Comparison of ENCODE assay signal across 9 cellular contexts in genomic region chr19:49017041-49017665, GRCh38. TPM values are rescaled to one million over a fixed set of nuclear protein-coding genes. Genes with fewer than 3 reads are reported as not detected.
DNase-seq lines count a peak whose midpoint lies in the region; ATAC-seq, FAIRE-seq and TF ChIP-seq lines count a peak whose summit lies in the region.
"Had no signal": no experiment of that assay in that cellular context is flagged by ENCODE, and none has a peak within 500 bp of the region (broad histone marks: within the 10 kb centered on the region; RNA-seq: fewer than 3 reads in every experiment).

LHB (minus strand) TSS chr19:49017091; CDS start chr19:49017081, 10 bp downstream.

- peak within 1 kb of the TSS; percentile 52 for H4K8ac ChIP-seq in mesenchymal stem cell (ENCODE audit: low read length)

- H3K4ac ChIP-seq in mesenchymal stem cell (ENCODE audit: low read depth in 1 of 2, low read length in 2 of 2), result no peak within 1 kb of the TSS

- no peak within 1 kb of the TSS for H3K14ac ChIP-seq in mesenchymal stem cell (ENCODE audit: low read length in 2 of 2)

- H3K9ac ChIP-seq in K562 (ENCODE audit: insufficient read depth in 1 of 2, low read depth in 2 of 2, low read length in 2 of 2) (peak within 1 kb of the TSS; percentile 30 to 88), mesenchymal stem cell (ENCODE audit: low read length) (peak within 1 kb of the TSS; percentile 45)

- FAIRE-seq in K562 (lab: Jason Lieb, UNC), result no peak

- peaks cover 12% of the 10 kb centered on the region; the same call in 1 of the 2 replicates for H4K20me1 ChIP-seq in K562 (replicated peaks; ENCODE audit: control insufficient read depth, insufficient read depth, low read length)

- H3K18ac ChIP-seq in mesenchymal stem cell (ENCODE audit: low read depth in 1 of 2, low read length in 2 of 2), result no peak within 1 kb of the TSS

- no peak within 1 kb of the TSS for H3K23ac ChIP-seq in mesenchymal stem cell (ENCODE audit: low read length in 2 of 2)

- in situ Hi-C loops in K562 (cut with MboI), result no loop called here

- 61% methylated on average over 14 of the region's 17 CpGs for WGBS in K562 (ENCODE audit: insufficient coverage, low coverage, missing lambda C conversion rate)
- WGBS in mesenchymal stem cell, result 71% methylated on average over 11 of the region's 17 CpGs

- intact Hi-C loops in left ventricle myocardium inferior (cut with micrococcal nuclease) (no loop called here), cardiac septum (cut with DNase I) (no loop called here), K562 (cut with micrococcal nuclease) (no loop called here), uterus (cut with DNase I; ENCODE audit: low total_unique reads) (no loop called here)

- no peak within 1 kb of the TSS for H4K91ac ChIP-seq in mesenchymal stem cell (ENCODE audit: low read length)

- no peak for TF ChIP-seq RAD21 in K562 (CRISPR knock-in tag; conservative IDR thresholded peaks at IDR 0.05 in 1 of 2, IDR thresholded peaks at IDR 0.05 in 1 of 2)

- no peak within 1 kb of the TSS for H2BK15ac ChIP-seq in mesenchymal stem cell (ENCODE audit: low read depth, poor library complexity, severe bottlenecking)

- POLR2A ChIA-PET in K562 (lab: Yijun Ruan, JAX), result no interaction called here

- TF ChIP-seq POLR2A in K562 (conservative IDR thresholded peaks at IDR 0.05) (no peak), uterus (IDR thresholded peaks at IDR 0.05) (no peak)

- no peaks in the 10 kb centered on the region for H3K9me3 ChIP-seq in left ventricle myocardium inferior (replicated peaks)
- H3K9me3 ChIP-seq in K562 (replicated peaks; ENCODE audit: control insufficient read depth, insufficient read depth, low read depth, low read length), result no peaks in the 10 kb centered on the region
- H3K9me3 ChIP-seq in mesenchymal stem cell (ENCODE audit: control insufficient read depth, low read length), result no peaks in the 10 kb centered on the region
- no peaks in the 10 kb centered on the region for H3K9me3 ChIP-seq in uterus

- H3K4me2 ChIP-seq in K562 (ENCODE audit: insufficient read depth, low read length) (peak within 1 kb of the TSS; percentile 76; the same call in 1 of the 2 replicates), mesenchymal stem cell (ENCODE audit: low read length, poor library complexity, severe bottlenecking) (peak within 1 kb of the TSS; percentile 85)

- H3K27me3 ChIP-seq in left ventricle myocardium inferior (ENCODE audit: low read depth) (peaks cover 30% of the 10 kb centered on the region), K562 (ENCODE audit: control insufficient read depth in 2 of 2, insufficient read depth in 2 of 2, low read length in 2 of 2) (no peaks in the 10 kb centered on the region), mesenchymal stem cell (ENCODE audit: control insufficient read depth in 1 of 2, insufficient read depth in 1 of 2, low read length in 2 of 2) (peaks cover 5 to 30% of the 10 kb centered on the region in 2 experiments), uterus (no peaks in the 10 kb centered on the region)

- H2AFZ ChIP-seq in K562 (ENCODE audit: low read depth, low read length) (0 out of 2 replicates have a peak within 1 kb of the TSS, but pooled peaks have one; percentile 44), mesenchymal stem cell (ENCODE audit: low read depth, low read length) (no peak within 1 kb of the TSS)

- DNase-seq in left ventricle myocardium inferior (no peak), cardiac septum (ENCODE audit: low spot score) (no peak), K562 (ENCODE audit: extremely low read depth in 1 of 4, low spot score in 3 of 4) (no peak), mesenchymal stem cell (no peak), uterus (no peak), ecto neural progenitor cell (ENCODE audit: low spot score) (no peak), A172 (ENCODE audit: low spot score) (no peak)
- no peak for DNase-seq in effector CD8-positive, alpha-beta T cell (lab: John Stamatoyannopoulos, UW)

- no peak within 1 kb of the TSS for H2BK120ac ChIP-seq in mesenchymal stem cell (ENCODE audit: low read depth, low read length)

- no peak for TF ChIP-seq CTCF in left ventricle myocardium inferior (IDR thresholded peaks at IDR 0.05; ENCODE audit: borderline replicate concordance)
- no peak for TF ChIP-seq CTCF in K562 (IDR thresholded peaks at IDR 0.05 in 2 of 3, conservative IDR thresholded peaks at IDR 0.05 in 1 of 3; ENCODE audit: insufficient read depth in 2 of 3, low read depth in 1 of 3, low read length in 3 of 3)
- no peak for TF ChIP-seq CTCF in uterus (IDR thresholded peaks at IDR 0.05)

- H3K36me3 ChIP-seq in left ventricle myocardium inferior (peaks cover 33% of the 10 kb centered on the region), K562 (ENCODE audit: control insufficient read depth, insufficient read depth, low read length) (peaks cover 42% of the 10 kb centered on the region; the same call in 2 of the 3 replicates), mesenchymal stem cell (ENCODE audit: control insufficient read depth in 1 of 2, insufficient read depth in 2 of 2, low read depth in 1 of 2, low read length in 2 of 2) (peaks cover 33 to 39% of the 10 kb centered on the region in 2 experiments), uterus (no peaks in the 10 kb centered on the region)

- H3K4me3 ChIP-seq in left ventricle myocardium inferior (peak within 1 kb of the TSS; percentile 63), K562 (peak within 1 kb of the TSS; percentile 41), mesenchymal stem cell (ENCODE audit: insufficient read depth in 1 of 2, low read depth in 1 of 2, low read length in 2 of 2) (peak within 1 kb of the TSS; percentile 44 to 70), uterus (peak within 1 kb of the TSS; percentile 30 to 31)

- no peak within 1 kb of the TSS for H3K27ac ChIP-seq in left ventricle myocardium inferior (replicated peaks)
- H3K27ac ChIP-seq in K562 (ENCODE audit: extremely low read depth, low read depth, low read length), result peak within 1 kb of the TSS; percentile 32; the same call in 1 of the 3 replicates
- no peak within 1 kb of the TSS for H3K27ac ChIP-seq in mesenchymal stem cell (ENCODE audit: low read length, poor library complexity, severe bottlenecking)
- no peak within 1 kb of the TSS for H3K27ac ChIP-seq in uterus

- H2AK5ac ChIP-seq in mesenchymal stem cell (ENCODE audit: low read length, severe bottlenecking), result no peak within 1 kb of the TSS

- peaks cover 7% of the 10 kb centered on the region for H3K9me1 ChIP-seq in K562 (ENCODE audit: control insufficient read depth, insufficient read depth, low read length)

- no peaks in the 10 kb centered on the region for H3K79me1 ChIP-seq in mesenchymal stem cell (replicated peaks; ENCODE audit: low read length, poor library complexity, severe bottlenecking)

- BruUV-seq in K562 (replicated peaks; lab: Mats Ljungman, UMichigan), result no TSS peak

- H2BK5ac ChIP-seq in mesenchymal stem cell (ENCODE audit: low read depth, low read length, poor library complexity, severe bottlenecking), result no peak within 1 kb of the TSS

- H3K79me2 ChIP-seq in K562 (ENCODE audit: control insufficient read depth, insufficient read depth, low read length), result no peaks in the 10 kb centered on the region

- no peak for TF ChIP-seq EP300 in K562 (IDR thresholded peaks at IDR 0.05; ENCODE audit: low read length)

- CTCF ChIA-PET in K562 (lab: Yijun Ruan, JAX; ENCODE audit: low intra/inter-chr PET ratio), result no interaction called here

- no peak for ATAC-seq in K562

- H3K4me1 ChIP-seq in left ventricle myocardium inferior (peaks cover 27% of the 10 kb centered on the region), K562 (replicated peaks in 1 of 2; ENCODE audit: control insufficient read depth in 2 of 2, insufficient read depth in 2 of 2, low read length in 2 of 2) (peaks cover 21 to 59% of the 10 kb centered on the region in 2 experiments; a peak in 4 of 5 replicates), mesenchymal stem cell (ENCODE audit: control insufficient read depth, insufficient read depth, low read depth, low read length) (peaks cover 15% of the 10 kb centered on the region), uterus (peaks cover 0 to 7% of the 10 kb centered on the region in 2 donors)

- no peak within 1 kb of the TSS for H2BK12ac ChIP-seq in mesenchymal stem cell (ENCODE audit: low read length in 2 of 2)

TF ChIP-seq in K562, 482 proteins besides CTCF, POLR2A, EP300 and RAD21:
- peak; percentile 13; the same call in 1 of the 2 replicates for TF ChIP-seq EGR1 (conservative IDR thresholded peaks at IDR 0.05)
- TF ChIP-seq RFX7 (CRISPR knock-in tag; IDR thresholded peaks at IDR 0.05), result no peak
- no peak for TF ChIP-seq SREBF1 (IDR thresholded peaks at IDR 0.05; ENCODE audit: borderline replicate concordance, low read depth, low read length)
- TF ChIP-seq NR2C2 (CRISPR knock-in tag; IDR thresholded peaks at IDR 0.05), result no peak
- no peak for TF ChIP-seq NR2C2 (tag; IDR thresholded peaks at IDR 0.05)

RNA-seq across cellular contexts. Expression of gene LHB, which starts in this region (rescaled TPM):
- total RNA-seq in left ventricle myocardium inferior (not detected), cardiac septum (not detected), K562 (2014; rRNA removed) (0.54 TPM in 1 of 2 replicates, not detected in the other), K562 (2014; rRNA removed; fragmentation: Illumina TruSeq; extraction: Trizol) (not detected in 2 replicates), K562 (2015; rRNA removed; fragmentation: Illumina TruSeq; extraction: Trizol) (not detected in 2 replicates), K562 (2021) (not detected in 2 replicates), uterus (not detected)
- total RNA-seq in K562 (2011; cell fraction: chromatin; rRNA removed; ENCODE audit: low replicate concordance), result not detected in 2 replicates
- not detected in 2 replicates for total RNA-seq in K562 (2011; cell fraction: nucleolus; rRNA removed)
- total RNA-seq in K562 (2011; cell fraction: nucleoplasm; rRNA removed), result not detected in 2 replicates
- polyA plus RNA-seq in K562 (2011; rRNA removed) (not detected in 2 replicates), K562 (2014; fragmentation: Illumina TruSeq; extraction: Trizol) (not detected in 2 replicates), K562 (2014; fragmentation: Nextera tagmentation; extraction: Ambion mirVana) (not detected), K562 (2014; rRNA removed) (not detected in 2 replicates)
- not detected in 2 replicates for polyA plus RNA-seq in K562 (2011; cell fraction: cytosol; rRNA removed)
- polyA plus RNA-seq in K562 (2011; cell fraction: nucleus; rRNA removed), result 0.80 and 1.7 TPM in 2 replicates
- 1.1 TPM in 2 replicates for polyA plus RNA-seq in K562 (2012)
- not detected in 2 replicates for polyA minus RNA-seq in K562 (2011; rRNA and poly(A)+ RNA removed)
- not detected in 2 replicates for polyA minus RNA-seq in K562 (2011; cell fraction: cytosol; rRNA and poly(A)+ RNA removed)
- polyA minus RNA-seq in K562 (2011; cell fraction: nucleus; rRNA and poly(A)+ RNA removed), result not detected in 2 replicates
- polyA plus RNA-seq in mesenchymal stem cell (2013, experiment 1 of 2), result not detected
- polyA plus RNA-seq in mesenchymal stem cell (2013, experiment 2 of 2), result 0.11 TPM
- total RNA-seq in A172 (2014; rRNA removed; shearing (Covaris generic)), result not detected in 2 replicates
- total RNA-seq: temporal lobe had no signal
